Comparison of ENCODE assay signal across 18 cellular contexts in the genomic region with DNA sequence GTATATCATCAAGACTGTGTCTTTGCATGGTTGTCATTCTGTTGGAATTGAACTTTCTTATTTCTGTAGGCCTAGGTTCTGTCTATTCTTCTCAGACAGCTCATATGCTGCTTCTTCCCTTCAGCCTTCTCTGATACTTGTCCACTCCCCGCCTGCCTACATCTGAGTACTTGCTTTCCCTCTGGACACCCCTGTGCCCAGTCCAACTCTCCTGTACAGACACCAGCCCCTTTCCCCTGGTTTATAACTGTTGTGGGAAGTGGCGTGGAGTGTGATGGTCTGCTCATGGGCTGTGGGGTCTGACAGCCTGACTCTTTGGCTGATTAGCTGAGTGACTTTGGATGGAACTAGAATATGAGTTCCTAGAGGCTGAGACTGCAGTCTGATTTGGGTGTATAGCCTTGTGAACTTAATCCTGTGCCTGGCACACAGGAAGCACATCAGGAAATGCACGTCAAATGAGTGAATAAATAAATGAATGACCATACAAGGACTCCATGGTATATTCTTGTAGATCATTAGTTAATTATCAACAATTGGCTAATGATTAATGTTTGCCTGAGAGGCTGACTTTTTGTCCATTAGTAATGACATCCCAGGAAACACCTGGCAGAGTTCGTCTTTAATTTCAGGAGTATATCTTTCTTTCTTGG.
"Had no signal": no experiment of that assay in that cellular context is flagged by ENCODE, and none has a peak within 500 bp of the region (broad histone marks: within the 10 kb centered on the region; RNA-seq: fewer than 3 reads in every experiment).

No MANE protein-coding gene starts in this region.

- H3K4me1 Mint-ChIP-seq: activated naive CD8-positive, alpha-beta T cell treated with anti-CD3 and anti-CD28 coated beads, Interleukin-2, amount 50 U/mL, for 24 hours; T-cell had no signal

- H3K27ac Mint-ChIP-seq: activated CD8-positive, alpha-beta T cell treated with anti-CD3 and anti-CD28 coated beads, Interleukin-2, amount 10 ng/mL, durations not matched to agents 7 days and 5 days; activated naive CD8-positive, alpha-beta T cell treated with anti-CD3 and anti-CD28 coated beads, Interleukin-2, amount 50 U/mL, for 24 hours; natural killer cell treated with Interleukin-12 subunit alpha and Interleukin-12 subunit beta and Interleukin-15 and Interleukin-18, amount 100 ng/mL, for 72 hours; T-cell had no signal

- DNase-seq: activated CD4-positive, alpha-beta T cell treated with anti-CD3 and anti-CD28 coated beads for 4 hours; activated CD8-positive, alpha-beta T cell treated with anti-CD3 and anti-CD28 coated beads, Interleukin-2, amount 10 ng/mL, durations not matched to agents 7 days and 5 days; activated naive CD4-positive, alpha-beta T cell treated with Interleukin-2 at 50 U/mL for 16 hours; activated naive CD8-positive, alpha-beta T cell treated with anti-CD3 and anti-CD28 coated beads, Interleukin-2, amount 50 U/mL, for 24 hours; central memory CD4-positive, alpha-beta T cell; effector CD8-positive, alpha-beta T cell; left cardiac atrium; mammary epithelial cell; mucosa of descending colon; stimulated activated CD4-positive, alpha-beta T cell treated with anti-CD3 and anti-CD28 coated beads, Interleukin-15, amount 100 ng/mL, for 24 hours; stimulated activated CD4-positive, alpha-beta T cell treated with anti-CD3 and anti-CD28 coated beads, Interleukin-4, amount 100 ng/mL, for 24 hours; T-cell; T1000; uterus had no signal

- H3K36me3 Mint-ChIP-seq: natural killer cell treated with Interleukin-12 subunit alpha and Interleukin-12 subunit beta and Interleukin-15 and Interleukin-18, amount 100 ng/mL, for 72 hours; T-cell had no signal

- H3K27me3 ChIP-seq: gastroesophageal sphincter, uterus had no signal

- H3K9me3 Mint-ChIP-seq: activated naive CD8-positive, alpha-beta T cell treated with anti-CD3 and anti-CD28 coated beads, Interleukin-2, amount 50 U/mL, for 24 hours; natural killer cell treated with Interleukin-12 subunit alpha and Interleukin-12 subunit beta and Interleukin-15 and Interleukin-18, amount 100 ng/mL, for 72 hours; T-cell had no signal

- H3K4me1 ChIP-seq: gastroesophageal sphincter, uterus had no signal

- H3K36me3 ChIP-seq: gastroesophageal sphincter, uterus had no signal

- FAIRE-seq: astrocyte had no signal

- ATAC-seq: activated CD8-positive, alpha-beta T cell treated with anti-CD3 and anti-CD28 coated beads, Interleukin-2, amount 10 ng/mL, durations not matched to agents 7 days and 5 days; activated naive CD8-positive, alpha-beta T cell treated with anti-CD3 and anti-CD28 coated beads, Interleukin-2, amount 50 U/mL, for 24 hours; gastroesophageal sphincter; left cardiac atrium; mucosa of descending colon; T-cell had no signal

- H3K9me3 ChIP-seq: gastroesophageal sphincter, mucosa of descending colon, uterus had no signal

- H3K27ac ChIP-seq: coronary artery, gastroesophageal sphincter, uterus had no signal

- H3K4me3 Mint-ChIP-seq: activated CD8-positive, alpha-beta T cell treated with anti-CD3 and anti-CD28 coated beads, Interleukin-2, amount 10 ng/mL, durations not matched to agents 7 days and 5 days; activated naive CD8-positive, alpha-beta T cell treated with anti-CD3 and anti-CD28 coated beads, Interleukin-2, amount 50 U/mL, for 24 hours; natural killer cell treated with Interleukin-12 subunit alpha and Interleukin-12 subunit beta and Interleukin-15 and Interleukin-18, amount 100 ng/mL, for 72 hours; T-cell had no signal

- H3K4me3 ChIP-seq: coronary artery, gastroesophageal sphincter, mucosa of descending colon, uterus had no signal
